Comparison of ENCODE assay signal across 16 cellular contexts in the genomic region with DNA sequence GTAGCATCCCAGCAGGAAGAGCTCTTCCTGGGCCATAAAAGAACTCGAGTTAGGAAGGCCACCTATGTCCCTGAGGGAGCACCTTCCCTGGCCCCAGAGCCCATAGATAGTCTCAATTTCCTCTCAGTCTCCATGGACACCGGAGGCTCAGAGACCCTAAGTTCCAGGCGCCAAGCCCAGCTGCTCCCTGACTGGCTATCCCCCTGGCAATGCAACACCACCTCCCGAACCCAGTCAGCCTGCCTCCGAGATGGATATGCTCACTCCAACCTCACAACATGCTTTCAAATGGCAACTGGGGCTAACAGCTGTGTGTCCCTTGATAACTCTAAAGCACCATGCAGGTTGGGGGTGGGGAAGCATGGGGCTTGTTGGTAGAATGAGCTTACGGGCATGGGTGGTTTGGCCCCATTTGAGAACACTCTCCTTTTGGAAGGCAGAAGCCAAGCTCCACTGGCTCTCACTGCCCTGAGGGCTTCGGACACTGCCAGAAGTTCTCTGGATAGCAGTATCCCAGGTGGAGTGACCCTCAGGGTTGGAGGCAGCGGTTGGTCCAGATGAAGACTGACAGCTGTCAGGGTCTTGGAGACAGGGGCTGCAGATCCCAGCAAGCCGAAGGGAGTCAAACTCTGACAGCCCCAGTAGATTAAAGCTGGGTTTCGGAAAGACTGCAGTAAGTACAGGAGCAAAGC.
"Had no signal": no experiment of that assay in that cellular context is flagged by ENCODE, and none has a peak within 500 bp of the region (broad histone marks: within the 10 kb centered on the region; RNA-seq: fewer than 3 reads in every experiment).

No MANE protein-coding gene starts in this region.

- H3K36me3 ChIP-seq: left lung, right atrium auricular region had no signal

- DNase-seq: activated CD4-positive, alpha-beta T cell treated with anti-CD3 and anti-CD28 coated beads for 48 hours; activated naive CD8-positive, alpha-beta T cell treated with anti-CD3 and anti-CD28 coated beads for 36 hours; central memory CD4-positive, alpha-beta T cell; mammary epithelial cell; stimulated activated CD4-positive, alpha-beta T cell treated with anti-CD3 and anti-CD28 coated beads, Interleukin-4, amount 100 ng/mL, for 4 hours; stimulated activated CD8-positive, alpha-beta memory T cell treated with anti-CD3 and anti-CD28 coated beads, Interleukin-4, amount 100 ng/mL, for 48 hours; stimulated activated naive CD8-positive, alpha-beta T cell treated with anti-CD3 and anti-CD28 coated beads, Interleukin-15, amount 100 ng/mL, for 72 hours; testis had no signal

- H3K27ac ChIP-seq: body of pancreas, coronary artery, left lung, right atrium auricular region, testis had no signal

- H3K9me3 ChIP-seq: body of pancreas, left lung, right atrium auricular region, testis had no signal

- H3K27me3 ChIP-seq: body of pancreas, right atrium auricular region, testis had no signal

- H3K4me3 ChIP-seq: body of pancreas, coronary artery, left lung, right atrium auricular region, testis had no signal

- ATAC-seq: esophagus mucosa; naive thymus-derived CD8-positive, alpha-beta T cell; stimulated activated naive CD8-positive, alpha-beta T cell treated with anti-CD3 and anti-CD28 coated beads, Interleukin-15, amount 100 ng/mL, for 72 hours had no signal

- H3K4me1 ChIP-seq: left lung, right atrium auricular region, testis had no signal

- FAIRE-seq: keratinocyte, small intestine had no signal
